22 cellular contexts compared by ENCODE assay signal in the genomic region with DNA sequence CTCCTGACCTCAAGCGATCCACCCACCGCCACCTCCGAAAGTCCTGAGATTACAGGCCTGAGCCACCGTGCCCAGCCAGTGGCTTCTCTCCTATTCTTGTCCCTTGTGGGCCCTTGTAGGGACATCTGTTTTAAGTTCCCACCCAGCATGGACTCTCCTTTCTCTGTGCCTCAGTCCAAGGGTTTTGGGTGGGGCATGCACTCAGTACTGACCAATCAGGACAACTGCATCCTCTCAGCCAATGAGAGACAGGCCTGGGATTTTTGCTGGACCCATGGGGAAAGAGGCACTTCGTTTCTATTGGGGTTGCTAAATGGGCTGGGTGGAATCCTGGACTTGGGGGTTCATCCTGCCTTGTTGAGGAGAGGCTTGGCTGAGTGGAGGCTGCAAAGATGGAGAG.
"Had no signal": no experiment of that assay in that cellular context is flagged by ENCODE, and none has a peak within 500 bp of the region (broad histone marks: within the 10 kb centered on the region; RNA-seq: fewer than 3 reads in every experiment).

No MANE protein-coding gene starts in this region.

- H3K4me3 ChIP-seq: body of pancreas, lung, skin epidermis, suprapubic skin, upper lobe of right lung had no signal

- H3K27me3 ChIP-seq: body of pancreas, suprapubic skin, upper lobe of right lung had no signal

- H3K36me3 ChIP-seq: neutrophil, suprapubic skin, upper lobe of right lung had no signal

- H3K27ac ChIP-seq: body of pancreas, foreskin keratinocyte, neutrophil, suprapubic skin, upper lobe of right lung had no signal

- DNase-seq: activated CD4-positive, alpha-beta memory T cell treated with anti-CD3 and anti-CD28 coated beads, Interleukin-2, amount 10 ng/mL, durations not matched to agents 7 days and 5 days; activated CD4-positive, alpha-beta T cell treated with anti-CD3 and anti-CD28 coated beads for 4 hours; activated effector memory CD4-positive, alpha-beta T cell treated with Interleukin-2 at 50 U/mL for 16 hours; activated T-cell treated with anti-CD3 and anti-CD28 coated beads, Interleukin-2, amount 50 U/mL, for 4 hours; body of pancreas; effector CD8-positive, alpha-beta T cell; foreskin keratinocyte; glutamatergic neuron; left cardiac atrium; naive thymus-derived CD8-positive, alpha-beta T cell; posterior cingulate gyrus; retina; stimulated activated CD4-positive, alpha-beta T cell treated with anti-CD3 and anti-CD28 coated beads, Interleukin-15, amount 100 ng/mL, for 24 hours; stimulated activated CD4-positive, alpha-beta T cell treated with anti-CD3 and anti-CD28 coated beads, Interleukin-4, amount 100 ng/mL, for 1 hour; stimulated activated naive CD4-positive, alpha-beta T cell treated with Interleukin-2 at 50 U/mL for 16 hours; T-helper 17 cell; upper lobe of right lung had no signal

- ATAC-seq: activated naive CD4-positive, alpha-beta T cell treated with anti-CD3 and anti-CD28 coated beads, Interleukin-2, amount 50 U/mL, for 72 hours; activated T-cell treated with anti-CD3 and anti-CD28 coated beads, Interleukin-2, amount 50 U/mL, for 4 hours; body of pancreas; foreskin keratinocyte; naive thymus-derived CD8-positive, alpha-beta T cell; T-helper 17 cell; upper lobe of right lung had no signal

- H3K4me1 ChIP-seq: body of pancreas, upper lobe of right lung had no signal

- H3K9me3 ChIP-seq: body of pancreas, neutrophil, suprapubic skin, upper lobe of right lung had no signal
